8 cellular contexts compared by ENCODE assay signal in genomic region chr7:74026406-74027123, GRCh38. TPM values are rescaled to one million over a fixed set of nuclear protein-coding genes. Genes with fewer than 3 reads are reported as not detected.
DNase-seq lines count a peak whose midpoint lies in the region; ATAC-seq and TF ChIP-seq lines count a peak whose summit lies in the region.

No MANE protein-coding gene starts in this region.

- no peak overlapping the region for H3K9ac ChIP-seq in neural progenitor cell

- no peaks in the 10 kb centered on the region for H3K9me3 Mint-ChIP-seq in neural progenitor cell

- no peak overlapping the region for H3K4me2 ChIP-seq in neural progenitor cell

- H3K4me3 ChIP-seq in Panc1 (ENCODE audit: low read depth in 2 of 2, low read length in 2 of 2) (no peak overlapping the region), fibroblast of pulmonary artery (replicated peaks; ENCODE audit: low read depth, low read length) (no peak overlapping the region), neural progenitor cell (no peak overlapping the region), stomach (peak overlapping the region in 1 of 4 donors; percentile 54)

- no peaks in the 10 kb centered on the region for H3K79me2 ChIP-seq in neural progenitor cell (ENCODE audit: low read depth)

- no TSS peak for BruUV-seq in Panc1 (replicated peaks; lab: Mats Ljungman, UMichigan)

- H3K4me1 ChIP-seq in Panc1 (ENCODE audit: control insufficient read depth, insufficient read depth, low read length) (peaks cover 22% of the 10 kb centered on the region), neural progenitor cell (peaks cover 17% of the 10 kb centered on the region), stomach (peaks cover 38 to 92% (median 79%) of the 10 kb centered on the region in 4 donors)

- ATAC-seq in HG02610 (IDR thresholded peaks at IDR 0.05; ENCODE audit: unreplicated experiment) (peak; percentile 64), Panc1 (peak; percentile 83), HG03571 (IDR thresholded peaks at IDR 0.05; ENCODE audit: unreplicated experiment) (no peak)

- H3K27ac Mint-ChIP-seq in neural progenitor cell, result peak overlapping the region; percentile 87

- H3F3A ChIP-seq in neural progenitor cell (ENCODE audit: low read depth), result no peaks in the 10 kb centered on the region

- peaks cover 20% of the 10 kb centered on the region for H3K27me3 Mint-ChIP-seq in neural progenitor cell (ENCODE audit: insufficient read depth, low read depth)

- TF ChIP-seq CTCF in Panc1 (IDR thresholded peaks at IDR 0.05), result peak; percentile 98
- peak; percentile 89 for TF ChIP-seq CTCF in fibroblast of pulmonary artery (IDR thresholded peaks at IDR 0.05; ENCODE audit: low read length, missing control alignments)
- TF ChIP-seq CTCF in neural progenitor cell (IDR thresholded peaks at IDR 0.05), result peak; percentile 87
- TF ChIP-seq CTCF in stomach (IDR thresholded peaks at IDR 0.05), result peak in 6 of 7 experiments; percentile 49 to 94 (median 92)

- peak overlapping the region; percentile 59 for H2AFZ ChIP-seq in neural progenitor cell (replicated peaks)

- DNase-seq in COLO829 (ENCODE audit: low spot score), result peak; percentile 71
- peak; percentile 45 for DNase-seq in Panc1 (ENCODE audit: low read depth, low spot score)
- peak; percentile 25 to 40 for DNase-seq in activated T-helper 1 cell treated with anti-CD3 and anti-CD28 coated beads, Interleukin-2, amount 50 U/mL, for 16 hours (ENCODE audit: low read depth in 1 of 2, low spot score in 1 of 2)
- peak; percentile 68 for DNase-seq in fibroblast of pulmonary artery (ENCODE audit: low read depth)
- DNase-seq in neural progenitor cell (ENCODE audit: low spot score), result peak; percentile 76
- peak; percentile 77 for DNase-seq in stomach

- no peak overlapping the region for H3K4me3 Mint-ChIP-seq in neural progenitor cell

- no peak for TF ChIP-seq EP300 in stomach (IDR thresholded peaks at IDR 0.05)

- no peak for TF ChIP-seq POLR2A in stomach (IDR thresholded peaks at IDR 0.05)

- H3K36me3 Mint-ChIP-seq in neural progenitor cell, result no peaks in the 10 kb centered on the region

- H3K9me3 ChIP-seq in Panc1 (ENCODE audit: control insufficient read depth, insufficient read depth, low read depth, low read length) (no peaks in the 10 kb centered on the region), neural progenitor cell (ENCODE audit: low read depth) (no peaks in the 10 kb centered on the region), stomach (no peaks in the 10 kb centered on the region)

- CTCF ChIA-PET in Panc1 (lab: Charles Lee), result interaction anchor here (0.6 to 1.6 kb wide), 10 partner anchors 9 to 163 kb away, joined by 3 to 10 read pairs (median 4); partner anchors contain the start of gene LIMK1

- no peaks in the 10 kb centered on the region for H4K20me1 ChIP-seq in neural progenitor cell (ENCODE audit: low read depth)

- H3K27me3 ChIP-seq in Panc1 (ENCODE audit: control insufficient read depth, insufficient read depth, low read length) (no peaks in the 10 kb centered on the region), neural progenitor cell (peaks cover 10% of the 10 kb centered on the region), stomach (peaks cover 0 to 86% (median 17%) of the 10 kb centered on the region in 3 donors)

- peaks cover 48% of the 10 kb centered on the region for H3K4me1 Mint-ChIP-seq in neural progenitor cell

- no peaks in the 10 kb centered on the region for H3K36me3 ChIP-seq in Panc1 (ENCODE audit: control insufficient read depth, insufficient read depth, low read length)
- no peaks in the 10 kb centered on the region for H3K36me3 ChIP-seq in neural progenitor cell
- no peaks in the 10 kb centered on the region for H3K36me3 ChIP-seq in stomach

- POLR2A ChIA-PET in Panc1 (lab: Charles Lee), result interaction anchor here (0.6 kb wide), 2 partner anchors 29 to 41 kb away, joined by 5 to 14 read pairs; no protein-coding TSS in a partner anchor

- in situ Hi-C loops in Panc1 (cut with HindIII; ENCODE audit: low pct_unique_long_range_greater_than_20kb, low sequenced_read_pairs), result no loop called here

- no peak overlapping the region for H3K27ac ChIP-seq in Panc1 (ENCODE audit: low read length)
- no peak overlapping the region for H3K27ac ChIP-seq in neural progenitor cell
- peak overlapping the region; percentile 22 to 85 (median 79) for H3K27ac ChIP-seq in stomach

- WGBS in stomach, 5 donors, result 7 to 14% (median 11%) methylated on average over 8 to 14 of the region's 14 CpGs

- intact Hi-C loops in Panc1 (cut with micrococcal nuclease; ENCODE audit: unreplicated experiment), result loop anchor here (1.0 to 10.0 kb wide), 2 partner anchors 132 to 160 kb away; no protein-coding TSS in a partner anchor
- intact Hi-C loops in stomach (cut with DNase I; ENCODE audit: low total_unique reads), result loop anchor here (10.0 kb wide), 1 partner anchor 162 kb away; the partner anchor contains the start of gene TMEM270

RNA-seq across cellular contexts. Expression of gene ELN, which starts 1.4 kb away (rescaled TPM):
- total RNA-seq in Panc1 (2021; ENCODE audit: unreplicated experiment), result 0.26 TPM
- polyA plus RNA-seq in Panc1 (2012; ENCODE audit: insufficient read length), result not detected
- 0.47 and 1.1 TPM in 2 replicates for total RNA-seq in neural progenitor cell (ENCODE audit: low replicate concordance)
- 100 to 1,000 TPM in 3 of 5 donors, 10 to 100 TPM in 2; 30.3 to 274 (median 122) TPM for total RNA-seq in stomach
- polyA plus RNA-seq in stomach, result 10 to 100 TPM; 19.4 to 57.6 (median 28.8) TPM

RNA-seq across cellular contexts. Expression of gene LIMK1, which starts 57.0 kb away (rescaled TPM):
- total RNA-seq in Panc1 (2021; ENCODE audit: unreplicated experiment) (59.6 TPM), neural progenitor cell (ENCODE audit: low replicate concordance) (29.9 and 66.6 TPM in 2 replicates), stomach (10 to 100 TPM in 3 of 5 donors, 1 to 10 TPM in 2; 2.9 to 21.0 (median 10.1) TPM)
- 83.9 TPM for polyA plus RNA-seq in Panc1 (2012; ENCODE audit: insufficient read length)
- 10 to 100 TPM in 1 of 3 donors, 1 to 10 TPM in 2; 6.0 to 26.6 (median 7.2) TPM for polyA plus RNA-seq in stomach

Comparison
In these comparisons a context has a peak if more than half of its experiments do, and no peak if none do; other contexts are left out.
1. H3K27ac ChIP-seq: peak in stomach (5 of 5); none in Panc1 (single experiment) and neural progenitor cell (single experiment).
2. RNA of gene ELN, which starts 1.4 kb away (total RNA-seq): 30.3 to 274 TPM in stomach; 0.47 to 1.1 TPM in neural progenitor cell and 0.26 TPM in Panc1 (single experiment); every median in the first group is over 10 times any median in the second.
3. Peak in every context shown above with its lines, with median percentiles within 50 percentile points of each other: DNase-seq and CTCF ChIP-seq.